Comparison of ENCODE assay signal across 8 cellular contexts in genomic region chr18:3593904-3594759, GRCh38.
DNase-seq lines count a peak whose midpoint lies in the region; ATAC-seq, FAIRE-seq and TF ChIP-seq lines count a peak whose summit lies in the region.

No MANE protein-coding gene starts in this region.

- H3K36me3 ChIP-seq in adrenal gland (replicated peaks in 1 of 2) (no peaks in the 10 kb centered on the region), prostate gland (no peaks in the 10 kb centered on the region), urinary bladder (ENCODE audit: insufficient read depth) (no peaks in the 10 kb centered on the region)

- H3K27me3 ChIP-seq in adrenal gland (no peaks in the 10 kb centered on the region), prostate gland (replicated peaks; ENCODE audit: insufficient read depth) (no peaks in the 10 kb centered on the region)

- no peaks in the 10 kb centered on the region for H3K9me3 ChIP-seq in adrenal gland (replicated peaks in 1 of 3)
- no peaks in the 10 kb centered on the region for H3K9me3 ChIP-seq in prostate gland

- TF ChIP-seq CTCF in adrenal gland (IDR thresholded peaks at IDR 0.05) (peak; percentile 84 to 94 (median 92)), prostate gland (IDR thresholded peaks at IDR 0.05) (peak; percentile 86 to 98 (median 95))

- DNase-seq in GM12892 (ENCODE audit: insufficient read length) (peak; percentile 41), NCI-H1417 treated with DMSO at 0.1 percent for 48 hours (lab: John Stamatoyannopoulos, UW) (peak; percentile 91), T follicular helper cell (ENCODE audit: low read depth) (peak; percentile 80), adrenal gland (peak; percentile 89 to 98 (median 95)), left cardiac atrium (peak; percentile 90), prostate gland (ENCODE audit: low spot score) (peak; percentile 90)

- ATAC-seq in HG02798 (IDR thresholded peaks at IDR 0.05; ENCODE audit: poor library complexity, unreplicated experiment) (peak; percentile 71), left cardiac atrium (peak; percentile 78 to 88)

- TF ChIP-seq POLR2A in GM12892 (IDR thresholded peaks at IDR 0.05; ENCODE audit: low read depth, low read length) (peak; percentile 59), adrenal gland (IDR thresholded peaks at IDR 0.05) (peak; percentile 77 to 90), prostate gland (IDR thresholded peaks at IDR 0.05) (peak; percentile 24)

- peak overlapping the region; percentile 93 to 98 (median 96) for H3K27ac ChIP-seq in adrenal gland
- peak overlapping the region; percentile 95 to 96 for H3K27ac ChIP-seq in prostate gland
- peak overlapping the region; percentile 91 for H3K27ac ChIP-seq in urinary bladder (ENCODE audit: low read depth)

- 0 to 1% (median 1%) methylated on average over 13 to 17 of the region's 17 CpGs for WGBS in adrenal gland, 4 donors
- WGBS in prostate gland: 2% methylated on average over 17 of the region's 17 CpGs
- WGBS in urinary bladder: under 1% methylated on average over 17 of the region's 17 CpGs

- H3K4me3 ChIP-seq in adrenal gland (peak overlapping the region in 3 of 4 donors; percentile 1 to 59 (median 19)), prostate gland (peak overlapping the region; percentile 27 to 40), urinary bladder (ENCODE audit: low read depth, low read length) (peak overlapping the region; percentile 31)

- intact Hi-C loops in adrenal gland (cut with DNase I) (loop anchor here in 1 of 2 donors (5.0 to 10.0 kb wide), 2 partner anchors 71 to 142 kb away; partner anchors contain the start of gene TGIF1), left cardiac atrium (cut with DNase I) (loop anchor here (2.0 to 10.0 kb wide), 5 partner anchors 71 to 312 kb away; no protein-coding TSS in a partner anchor), prostate gland (cut with DNase I) (loop anchor here (1.0 to 5.0 kb wide), 4 partner anchors 31 to 332 kb away; partner anchors contain the start of gene MYL12B)

- FAIRE-seq in GM12892 (lab: Jason Lieb, UNC): peak; percentile 81

- H3K4me1 ChIP-seq in adrenal gland (replicated peaks in 1 of 2) (peaks cover 45 to 51% of the 10 kb centered on the region in 2 donors), prostate gland (replicated peaks) (peaks cover 7% of the 10 kb centered on the region), urinary bladder (ENCODE audit: insufficient read depth) (no peaks in the 10 kb centered on the region)

Comparison
In these comparisons a context has a peak if more than half of its experiments do, and no peak if none do; other contexts are left out.
1. Peak in every context shown above with its lines: DNase-seq, ATAC-seq, H3K4me3 ChIP-seq and H3K27ac ChIP-seq.
2. DNase-seq: peak in every context shown above with its lines; median percentile 95 in adrenal gland; 91 in NCI-H1417 treated with DMSO at 0.1 percent for 48 hours; 90 in left cardiac atrium; 90 in prostate gland; 80 in T follicular helper cell; 41 in GM12892.
3. POLR2A ChIP-seq: peak in every context shown above with its lines; median percentile 84 in adrenal gland; 59 in GM12892; 24 in prostate gland.